In the genomic region with DNA sequence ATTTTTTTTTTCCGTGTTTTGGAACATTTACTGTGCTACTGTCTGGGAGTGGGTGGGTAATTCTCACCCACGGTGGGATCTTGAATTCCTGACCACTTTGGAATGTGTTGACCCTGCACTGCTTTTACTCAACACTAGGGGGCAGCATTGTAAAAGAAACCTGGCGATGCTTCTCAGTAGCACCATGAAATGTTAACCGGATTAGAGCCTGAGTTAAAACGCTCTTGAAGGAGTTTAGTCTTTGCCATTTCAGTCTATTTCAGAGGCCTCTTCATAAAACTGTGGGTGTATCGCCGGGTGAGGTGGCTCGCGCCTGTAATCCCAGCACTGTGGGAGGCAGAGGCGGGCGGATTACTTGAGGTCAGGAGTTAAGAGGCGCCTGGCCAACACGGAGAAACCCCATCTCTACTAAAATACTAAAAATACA, we compare ENCODE assay signal across 1 cellular context.
A peak's percentile ranks its signal among the peaks of the same experiment; 100 is the strongest.
TF ChIP-seq lines count a peak whose summit lies in the region.

No MANE protein-coding gene starts in this region.

TF ChIP-seq in K562, 482 proteins besides CTCF, POLR2A, EP300 and RAD21 (continued from another document):
- TF ChIP-seq, protein P1, sequence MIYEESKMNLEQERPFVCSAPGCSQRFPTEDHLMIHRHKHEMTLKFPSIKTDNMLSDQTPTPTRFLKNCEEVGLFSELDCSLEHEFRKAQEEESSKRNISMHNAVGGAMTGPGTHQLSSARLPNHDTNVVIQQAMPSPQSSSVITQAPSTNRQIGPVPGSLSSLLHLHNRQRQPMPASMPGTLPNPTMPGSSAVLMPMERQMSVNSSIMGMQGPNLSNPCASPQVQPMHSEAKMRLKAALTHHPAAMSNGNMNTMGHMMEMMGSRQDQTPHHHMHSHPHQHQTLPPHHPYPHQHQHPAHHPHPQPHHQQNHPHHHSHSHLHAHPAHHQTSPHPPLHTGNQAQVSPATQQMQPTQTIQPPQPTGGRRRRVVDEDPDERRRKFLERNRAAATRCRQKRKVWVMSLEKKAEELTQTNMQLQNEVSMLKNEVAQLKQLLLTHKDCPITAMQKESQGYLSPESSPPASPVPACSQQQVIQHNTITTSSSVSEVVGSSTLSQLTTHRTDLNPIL (CRISPR knock-in tag; IDR thresholded peaks at IDR 0.05) = no peak
- TF ChIP-seq CREBBP (IDR thresholded peaks at IDR 0.05; ENCODE audit: low read depth, low read length) (no peak), MCM5 (IDR thresholded peaks at IDR 0.05; ENCODE audit: low read depth) (no peak), ZZZ3 (IDR thresholded peaks at IDR 0.05) (no peak), ZNF695 (CRISPR knock-in tag; IDR thresholded peaks at IDR 0.05) (no peak), THRAP3 (IDR thresholded peaks at IDR 0.05; ENCODE audit: borderline replicate concordance) (no peak), CEBPB (tag; IDR thresholded peaks at IDR 0.05) (no peak), DNMT1 (IDR thresholded peaks at IDR 0.05) (no peak), MBD2 (IDR thresholded peaks at IDR 0.05; ENCODE audit: borderline replicate concordance, low read depth) (no peak), ETV1 (tag; conservative IDR thresholded peaks at IDR 0.05; ENCODE audit: low read depth) (no peak), MTA3 (IDR thresholded peaks at IDR 0.05; ENCODE audit: borderline replicate concordance) (no peak), ELF1 (tag; IDR thresholded peaks at IDR 0.05) (no peak), CC2D1A (IDR thresholded peaks at IDR 0.05) (0 out of 2 replicates have a peak, but pooled peaks have one; percentile 38), STAT5B (CRISPR knock-in tag; IDR thresholded peaks at IDR 0.05) (no peak), ZNF77 (CRISPR knock-in tag; IDR thresholded peaks at IDR 0.05) (no peak), ZNF311 (CRISPR knock-in tag; IDR thresholded peaks at IDR 0.05) (no peak), ZBED1 (IDR thresholded peaks at IDR 0.05) (no peak), ZNF408 (CRISPR knock-in tag; IDR thresholded peaks at IDR 0.05; ENCODE audit: low read depth) (no peak), SMC3 (conservative IDR thresholded peaks at IDR 0.05; ENCODE audit: insufficient read depth, low read depth, low read length) (peak; percentile 76), ZNF316 (IDR thresholded peaks at IDR 0.05) (no peak), SMARCA5 (IDR thresholded peaks at IDR 0.05) (no peak), STAG1 (CRISPR knock-in tag; IDR thresholded peaks at IDR 0.05; ENCODE audit: borderline replicate concordance) (peak; percentile 71; the same call in 1 of the 2 replicates), HDAC2 (IDR thresholded peaks at IDR 0.05) (no peak), ESRRA (IDR thresholded peaks at IDR 0.05; ENCODE audit: borderline replicate concordance, low read depth) (no peak), TOE1 (IDR thresholded peaks at IDR 0.05; ENCODE audit: borderline replicate concordance) (no peak), TOE1 (CRISPR knock-in tag; IDR thresholded peaks at IDR 0.05; ENCODE audit: borderline replicate concordance, low read depth) (no peak), FOS (IDR thresholded peaks at IDR 0.05; ENCODE audit: extremely low read depth, insufficient read length) (no peak), NR2C2 (CRISPR knock-in tag; IDR thresholded peaks at IDR 0.05) (no peak), NR2C2 (tag; IDR thresholded peaks at IDR 0.05) (no peak)
- TF ChIP-seq, protein P2, sequence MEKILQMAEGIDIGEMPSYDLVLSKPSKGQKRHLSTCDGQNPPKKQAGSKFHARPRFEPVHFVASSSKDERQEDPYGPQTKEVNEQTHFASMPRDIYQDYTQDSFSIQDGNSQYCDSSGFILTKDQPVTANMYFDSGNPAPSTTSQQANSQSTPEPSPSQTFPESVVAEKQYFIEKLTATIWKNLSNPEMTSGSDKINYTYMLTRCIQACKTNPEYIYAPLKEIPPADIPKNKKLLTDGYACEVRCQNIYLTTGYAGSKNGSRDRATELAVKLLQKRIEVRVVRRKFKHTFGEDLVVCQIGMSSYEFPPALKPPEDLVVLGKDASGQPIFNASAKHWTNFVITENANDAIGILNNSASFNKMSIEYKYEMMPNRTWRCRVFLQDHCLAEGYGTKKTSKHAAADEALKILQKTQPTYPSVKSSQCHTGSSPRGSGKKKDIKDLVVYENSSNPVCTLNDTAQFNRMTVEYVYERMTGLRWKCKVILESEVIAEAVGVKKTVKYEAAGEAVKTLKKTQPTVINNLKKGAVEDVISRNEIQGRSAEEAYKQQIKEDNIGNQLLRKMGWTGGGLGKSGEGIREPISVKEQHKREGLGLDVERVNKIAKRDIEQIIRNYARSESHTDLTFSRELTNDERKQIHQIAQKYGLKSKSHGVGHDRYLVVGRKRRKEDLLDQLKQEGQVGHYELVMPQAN (IDR thresholded peaks at IDR 0.05; ENCODE audit: borderline replicate concordance) = no peak
- TF ChIP-seq, protein P3, sequence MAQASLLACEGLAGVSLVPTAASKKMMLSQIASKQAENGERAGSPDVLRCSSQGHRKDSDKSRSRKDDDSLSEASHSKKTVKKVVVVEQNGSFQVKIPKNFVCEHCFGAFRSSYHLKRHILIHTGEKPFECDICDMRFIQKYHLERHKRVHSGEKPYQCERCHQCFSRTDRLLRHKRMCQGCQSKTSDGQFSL (CRISPR knock-in tag; IDR thresholded peaks at IDR 0.05) = no peak
- TF ChIP-seq, protein P3 (tag; IDR thresholded peaks at IDR 0.05) = no peak
- TF ChIP-seq, protein P4, sequence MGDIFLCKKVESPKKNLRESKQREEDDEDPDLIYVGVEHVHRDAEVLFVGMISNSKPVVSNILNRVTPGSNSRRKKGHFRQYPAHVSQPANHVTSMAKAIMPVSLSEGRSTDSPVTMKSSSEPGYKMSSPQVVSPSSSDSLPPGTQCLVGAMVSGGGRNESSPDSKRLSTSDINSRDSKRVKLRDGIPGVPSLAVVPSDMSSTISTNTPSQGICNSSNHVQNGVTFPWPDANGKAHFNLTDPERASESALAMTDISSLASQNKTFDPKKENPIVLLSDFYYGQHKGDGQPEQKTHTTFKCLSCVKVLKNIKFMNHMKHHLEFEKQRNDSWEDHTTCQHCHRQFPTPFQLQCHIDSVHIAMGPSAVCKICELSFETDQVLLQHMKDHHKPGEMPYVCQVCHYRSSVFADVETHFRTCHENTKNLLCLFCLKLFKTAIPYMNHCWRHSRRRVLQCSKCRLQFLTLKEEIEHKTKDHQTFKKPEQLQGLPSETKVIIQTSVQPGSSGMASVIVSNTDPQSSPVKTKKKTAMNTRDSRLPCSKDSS (IDR thresholded peaks at IDR 0.05; ENCODE audit: low read depth, partially characterized antibody) = no peak
- TF ChIP-seq, protein P5, sequence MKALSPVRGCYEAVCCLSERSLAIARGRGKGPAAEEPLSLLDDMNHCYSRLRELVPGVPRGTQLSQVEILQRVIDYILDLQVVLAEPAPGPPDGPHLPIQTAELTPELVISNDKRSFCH (CRISPR knock-in tag; IDR thresholded peaks at IDR 0.05) = no peak
- TF ChIP-seq, protein P5 (tag; IDR thresholded peaks at IDR 0.05) = no peak
- TF ChIP-seq, protein P6, sequence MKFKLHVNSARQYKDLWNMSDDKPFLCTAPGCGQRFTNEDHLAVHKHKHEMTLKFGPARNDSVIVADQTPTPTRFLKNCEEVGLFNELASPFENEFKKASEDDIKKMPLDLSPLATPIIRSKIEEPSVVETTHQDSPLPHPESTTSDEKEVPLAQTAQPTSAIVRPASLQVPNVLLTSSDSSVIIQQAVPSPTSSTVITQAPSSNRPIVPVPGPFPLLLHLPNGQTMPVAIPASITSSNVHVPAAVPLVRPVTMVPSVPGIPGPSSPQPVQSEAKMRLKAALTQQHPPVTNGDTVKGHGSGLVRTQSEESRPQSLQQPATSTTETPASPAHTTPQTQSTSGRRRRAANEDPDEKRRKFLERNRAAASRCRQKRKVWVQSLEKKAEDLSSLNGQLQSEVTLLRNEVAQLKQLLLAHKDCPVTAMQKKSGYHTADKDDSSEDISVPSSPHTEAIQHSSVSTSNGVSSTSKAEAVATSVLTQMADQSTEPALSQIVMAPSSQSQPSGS (CRISPR knock-in tag; IDR thresholded peaks at IDR 0.05) = no peak
- TF ChIP-seq, protein P7, sequence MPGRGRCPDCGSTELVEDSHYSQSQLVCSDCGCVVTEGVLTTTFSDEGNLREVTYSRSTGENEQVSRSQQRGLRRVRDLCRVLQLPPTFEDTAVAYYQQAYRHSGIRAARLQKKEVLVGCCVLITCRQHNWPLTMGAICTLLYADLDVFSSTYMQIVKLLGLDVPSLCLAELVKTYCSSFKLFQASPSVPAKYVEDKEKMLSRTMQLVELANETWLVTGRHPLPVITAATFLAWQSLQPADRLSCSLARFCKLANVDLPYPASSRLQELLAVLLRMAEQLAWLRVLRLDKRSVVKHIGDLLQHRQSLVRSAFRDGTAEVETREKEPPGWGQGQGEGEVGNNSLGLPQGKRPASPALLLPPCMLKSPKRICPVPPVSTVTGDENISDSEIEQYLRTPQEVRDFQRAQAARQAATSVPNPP (IDR thresholded peaks at IDR 0.05; ENCODE audit: borderline replicate concordance, insufficient read depth, insufficient read length) = no peak
- TF ChIP-seq, protein P8, sequence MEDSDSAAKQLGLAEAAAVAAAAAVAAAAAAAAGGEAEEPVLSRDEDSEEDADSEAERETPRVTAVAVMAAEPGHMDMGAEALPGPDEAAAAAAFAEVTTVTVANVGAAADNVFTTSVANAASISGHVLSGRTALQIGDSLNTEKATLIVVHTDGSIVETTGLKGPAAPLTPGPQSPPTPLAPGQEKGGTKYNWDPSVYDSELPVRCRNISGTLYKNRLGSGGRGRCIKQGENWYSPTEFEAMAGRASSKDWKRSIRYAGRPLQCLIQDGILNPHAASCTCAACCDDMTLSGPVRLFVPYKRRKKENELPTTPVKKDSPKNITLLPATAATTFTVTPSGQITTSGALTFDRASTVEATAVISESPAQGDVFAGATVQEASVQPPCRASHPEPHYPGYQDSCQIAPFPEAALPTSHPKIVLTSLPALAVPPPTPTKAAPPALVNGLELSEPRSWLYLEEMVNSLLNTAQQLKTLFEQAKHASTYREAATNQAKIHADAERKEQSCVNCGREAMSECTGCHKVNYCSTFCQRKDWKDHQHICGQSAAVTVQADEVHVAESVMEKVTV (CRISPR knock-in tag; IDR thresholded peaks at IDR 0.05) = peak; percentile 81
- TF ChIP-seq, protein P9, sequence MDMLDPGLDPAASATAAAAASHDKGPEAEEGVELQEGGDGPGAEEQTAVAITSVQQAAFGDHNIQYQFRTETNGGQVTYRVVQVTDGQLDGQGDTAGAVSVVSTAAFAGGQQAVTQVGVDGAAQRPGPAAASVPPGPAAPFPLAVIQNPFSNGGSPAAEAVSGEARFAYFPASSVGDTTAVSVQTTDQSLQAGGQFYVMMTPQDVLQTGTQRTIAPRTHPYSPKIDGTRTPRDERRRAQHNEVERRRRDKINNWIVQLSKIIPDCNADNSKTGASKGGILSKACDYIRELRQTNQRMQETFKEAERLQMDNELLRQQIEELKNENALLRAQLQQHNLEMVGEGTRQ (CRISPR knock-in tag; IDR thresholded peaks at IDR 0.05) = no peak
- TF ChIP-seq, protein P10, sequence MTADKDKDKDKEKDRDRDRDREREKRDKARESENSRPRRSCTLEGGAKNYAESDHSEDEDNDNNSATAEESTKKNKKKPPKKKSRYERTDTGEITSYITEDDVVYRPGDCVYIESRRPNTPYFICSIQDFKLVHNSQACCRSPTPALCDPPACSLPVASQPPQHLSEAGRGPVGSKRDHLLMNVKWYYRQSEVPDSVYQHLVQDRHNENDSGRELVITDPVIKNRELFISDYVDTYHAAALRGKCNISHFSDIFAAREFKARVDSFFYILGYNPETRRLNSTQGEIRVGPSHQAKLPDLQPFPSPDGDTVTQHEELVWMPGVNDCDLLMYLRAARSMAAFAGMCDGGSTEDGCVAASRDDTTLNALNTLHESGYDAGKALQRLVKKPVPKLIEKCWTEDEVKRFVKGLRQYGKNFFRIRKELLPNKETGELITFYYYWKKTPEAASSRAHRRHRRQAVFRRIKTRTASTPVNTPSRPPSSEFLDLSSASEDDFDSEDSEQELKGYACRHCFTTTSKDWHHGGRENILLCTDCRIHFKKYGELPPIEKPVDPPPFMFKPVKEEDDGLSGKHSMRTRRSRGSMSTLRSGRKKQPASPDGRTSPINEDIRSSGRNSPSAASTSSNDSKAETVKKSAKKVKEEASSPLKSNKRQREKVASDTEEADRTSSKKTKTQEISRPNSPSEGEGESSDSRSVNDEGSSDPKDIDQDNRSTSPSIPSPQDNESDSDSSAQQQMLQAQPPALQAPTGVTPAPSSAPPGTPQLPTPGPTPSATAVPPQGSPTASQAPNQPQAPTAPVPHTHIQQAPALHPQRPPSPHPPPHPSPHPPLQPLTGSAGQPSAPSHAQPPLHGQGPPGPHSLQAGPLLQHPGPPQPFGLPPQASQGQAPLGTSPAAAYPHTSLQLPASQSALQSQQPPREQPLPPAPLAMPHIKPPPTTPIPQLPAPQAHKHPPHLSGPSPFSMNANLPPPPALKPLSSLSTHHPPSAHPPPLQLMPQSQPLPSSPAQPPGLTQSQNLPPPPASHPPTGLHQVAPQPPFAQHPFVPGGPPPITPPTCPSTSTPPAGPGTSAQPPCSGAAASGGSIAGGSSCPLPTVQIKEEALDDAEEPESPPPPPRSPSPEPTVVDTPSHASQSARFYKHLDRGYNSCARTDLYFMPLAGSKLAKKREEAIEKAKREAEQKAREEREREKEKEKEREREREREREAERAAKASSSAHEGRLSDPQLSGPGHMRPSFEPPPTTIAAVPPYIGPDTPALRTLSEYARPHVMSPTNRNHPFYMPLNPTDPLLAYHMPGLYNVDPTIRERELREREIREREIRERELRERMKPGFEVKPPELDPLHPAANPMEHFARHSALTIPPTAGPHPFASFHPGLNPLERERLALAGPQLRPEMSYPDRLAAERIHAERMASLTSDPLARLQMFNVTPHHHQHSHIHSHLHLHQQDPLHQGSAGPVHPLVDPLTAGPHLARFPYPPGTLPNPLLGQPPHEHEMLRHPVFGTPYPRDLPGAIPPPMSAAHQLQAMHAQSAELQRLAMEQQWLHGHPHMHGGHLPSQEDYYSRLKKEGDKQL (CRISPR knock-in tag; IDR thresholded peaks at IDR 0.05; ENCODE audit: borderline replicate concordance) = no peak
